Comparison of ENCODE assay signal across 8 cellular contexts in the genomic region with DNA sequence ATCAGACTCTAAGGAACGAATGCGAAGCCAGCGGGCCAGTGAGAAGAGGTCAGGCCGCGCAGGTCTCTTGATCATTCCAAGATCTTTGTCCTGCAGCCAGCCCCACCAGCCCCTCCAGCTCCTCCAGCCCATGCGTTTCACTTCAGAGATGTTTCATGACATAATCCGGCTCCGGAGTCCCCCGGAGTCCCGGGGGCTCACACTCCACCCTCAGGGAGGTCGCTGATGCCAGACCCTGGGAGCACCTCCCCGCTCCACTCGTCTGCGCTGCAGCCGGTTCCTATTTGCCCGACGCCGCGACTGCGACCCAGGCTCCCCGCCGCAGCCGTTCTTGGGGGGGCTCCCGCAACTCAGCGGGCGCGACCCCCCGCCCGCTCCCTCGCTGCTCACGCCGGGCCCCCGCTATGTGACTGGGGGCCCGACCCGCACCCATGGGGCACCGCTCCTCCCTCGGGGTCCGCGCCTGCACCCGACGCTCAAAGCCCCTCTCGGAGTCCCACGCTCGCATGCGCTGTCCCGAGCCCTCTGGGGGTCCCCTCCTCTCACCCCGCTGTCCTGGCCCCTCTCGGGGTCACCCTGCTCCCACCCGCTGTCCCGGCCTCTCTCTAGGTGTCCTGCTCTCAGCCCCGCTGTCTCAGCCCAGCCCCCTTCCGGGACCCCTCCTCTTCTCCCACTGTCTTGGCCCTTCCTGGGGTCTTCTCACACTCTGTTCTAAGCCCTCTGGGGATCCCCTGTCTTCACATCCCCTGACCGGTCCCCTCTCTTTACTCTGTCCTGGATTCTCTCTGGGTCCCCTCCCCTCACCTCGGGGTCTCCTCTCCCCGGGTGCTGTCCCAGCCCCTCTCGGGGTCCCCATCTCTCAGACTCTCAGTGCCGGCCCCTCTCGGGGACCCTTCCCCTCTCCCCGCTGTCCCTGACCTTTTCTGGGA. TPM values are rescaled to one million over a fixed set of nuclear protein-coding genes. Genes with fewer than 3 reads are reported as not detected.
DNase-seq lines count a peak whose midpoint lies in the region; ATAC-seq and TF ChIP-seq lines count a peak whose summit lies in the region.

No MANE protein-coding gene starts in this region.

- H3K36me3 Mint-ChIP-seq in activated T-helper 2 cell treated with anti-CD3 and anti-CD28 coated beads, Interferon-gamma antibody, Interleukin-2, Interleukin-4, amounts not matched to agents 10 μg/mL and 5 μg/mL and 100 μg/mL, durations not matched to agents 14 hours and 24 hours and 36 hours (ENCODE audit: low read depth): peaks cover 6% of the 10 kb centered on the region
- no peaks in the 10 kb centered on the region for H3K36me3 Mint-ChIP-seq in glutamatergic neuron (ENCODE audit: unreplicated experiment)

- intact Hi-C loops in activated T-helper 2 cell treated with anti-CD3 and anti-CD28 coated beads, Interferon-gamma antibody, Interleukin-2, Interleukin-4, amounts not matched to agents 10 μg/mL and 5 μg/mL and 100 μg/mL, durations not matched to agents 14 hours and 24 hours and 36 hours (cut with micrococcal nuclease): loop anchor here (10.0 kb wide), 1 partner anchor 1293 kb away; the partner anchor contains the start of gene PRKAB1
- intact Hi-C loops in psoas muscle (cut with DNase I): loop anchor here (2.0 to 10.0 kb wide), 3 partner anchors 247 to 497 kb away; no protein-coding TSS in a partner anchor

- peak overlapping the region; percentile 81 for H3K4me3 ChIP-seq in BE2C (ENCODE audit: low read depth, low read length)
- peak overlapping the region; percentile 99 for H3K4me3 ChIP-seq in HUES6 (ENCODE audit: low read depth, low read length)
- H3K4me3 ChIP-seq in psoas muscle: peak overlapping the region; percentile 99

- no peaks in the 10 kb centered on the region for H3K9me3 Mint-ChIP-seq in activated T-helper 2 cell treated with anti-CD3 and anti-CD28 coated beads, Interferon-gamma antibody, Interleukin-2, Interleukin-4, amounts not matched to agents 10 μg/mL and 5 μg/mL and 100 μg/mL, durations not matched to agents 14 hours and 24 hours and 36 hours
- peaks cover 4% of the 10 kb centered on the region for H3K9me3 Mint-ChIP-seq in glutamatergic neuron (ENCODE audit: unreplicated experiment)

- WGBS in psoas muscle, 3 donors: 1 to 2% (median 1%) methylated on average over 38 to 59 of the region's 59 CpGs

- DNase-seq in BE2C (peak; percentile 27), glutamatergic neuron (peak; percentile 40), psoas muscle (peak; percentile 34 to 59), middle frontal gyrus (ENCODE audit: extremely low spot score, low spot score) (no peak)
- no peak for DNase-seq in activated T-helper 2 cell treated with anti-CD3 and anti-CD28 coated beads, Interferon-gamma antibody, Interleukin-2, Interleukin-4, amounts not matched to agents 10 μg/mL and 5 μg/mL and 100 μg/mL, durations not matched to agents 14 hours and 24 hours and 36 hours (ENCODE audit: low spot score)

- H3K9ac ChIP-seq in HUES6 (ENCODE audit: low read length): peak overlapping the region; percentile 22

- no peak overlapping the region for H3K27ac Mint-ChIP-seq in activated T-helper 2 cell treated with anti-CD3 and anti-CD28 coated beads, Interferon-gamma antibody, Interleukin-2, Interleukin-4, amounts not matched to agents 10 μg/mL and 5 μg/mL and 100 μg/mL, durations not matched to agents 14 hours and 24 hours and 36 hours
- no peak overlapping the region for H3K27ac Mint-ChIP-seq in glutamatergic neuron (ENCODE audit: unreplicated experiment)

- H3K27ac ChIP-seq in HUES6 (ENCODE audit: low read depth, low read length) (no peak overlapping the region), psoas muscle (peak overlapping the region; percentile 96)

- H3K27me3 ChIP-seq in BE2C (no peaks in the 10 kb centered on the region), HUES6 (ENCODE audit: control insufficient read depth, insufficient read depth, low read length) (peaks cover 18% of the 10 kb centered on the region), psoas muscle (ENCODE audit: insufficient read depth in 3 of 3, low read length in 2 of 3) (no peaks in the 10 kb centered on the region)

- H3K4me1 Mint-ChIP-seq in activated T-helper 2 cell treated with anti-CD3 and anti-CD28 coated beads, Interferon-gamma antibody, Interleukin-2, Interleukin-4, amounts not matched to agents 10 μg/mL and 5 μg/mL and 100 μg/mL, durations not matched to agents 14 hours and 24 hours and 36 hours (ENCODE audit: low read depth): peaks cover 39% of the 10 kb centered on the region
- H3K4me1 Mint-ChIP-seq in glutamatergic neuron (ENCODE audit: low read depth, unreplicated experiment): no peaks in the 10 kb centered on the region

- H3K4me1 ChIP-seq in BE2C (no peaks in the 10 kb centered on the region), HUES6 (ENCODE audit: control insufficient read depth, insufficient read depth, low read length) (peaks cover 13% of the 10 kb centered on the region), psoas muscle (peaks cover 42% of the 10 kb centered on the region)

- H3K27me3 Mint-ChIP-seq in activated T-helper 2 cell treated with anti-CD3 and anti-CD28 coated beads, Interferon-gamma antibody, Interleukin-2, Interleukin-4, amounts not matched to agents 10 μg/mL and 5 μg/mL and 100 μg/mL, durations not matched to agents 14 hours and 24 hours and 36 hours (ENCODE audit: low read depth): peaks cover 15% of the 10 kb centered on the region
- H3K27me3 Mint-ChIP-seq in glutamatergic neuron (ENCODE audit: unreplicated experiment): peaks cover 6% of the 10 kb centered on the region

- TF ChIP-seq CTCF in BE2C (IDR thresholded peaks at IDR 0.05; ENCODE audit: low read depth, low read length) (no peak), glutamatergic neuron (IDR thresholded peaks at IDR 0.05; ENCODE audit: partially characterized antibody, unreplicated experiment) (no peak), psoas muscle (IDR thresholded peaks at IDR 0.05) (no peak)

- no peaks in the 10 kb centered on the region for H3K36me3 ChIP-seq in BE2C
- H3K36me3 ChIP-seq in HUES6 (ENCODE audit: control insufficient read depth, insufficient read depth, low read length): no peaks in the 10 kb centered on the region
- H3K36me3 ChIP-seq in psoas muscle (ENCODE audit: insufficient read depth in 1 of 2, low read depth in 1 of 2): no peaks in the 10 kb centered on the region

- H3K4me3 Mint-ChIP-seq in activated T-helper 2 cell treated with anti-CD3 and anti-CD28 coated beads, Interferon-gamma antibody, Interleukin-2, Interleukin-4, amounts not matched to agents 10 μg/mL and 5 μg/mL and 100 μg/mL, durations not matched to agents 14 hours and 24 hours and 36 hours (ENCODE audit: low read depth): peak overlapping the region; percentile 89
- peak overlapping the region; percentile 98 for H3K4me3 Mint-ChIP-seq in glutamatergic neuron (ENCODE audit: unreplicated experiment)

- ATAC-seq in psoas muscle (no peak), GM21390 (IDR thresholded peaks at IDR 0.05; ENCODE audit: unreplicated experiment) (no peak), GM19452 (IDR thresholded peaks at IDR 0.05; ENCODE audit: unreplicated experiment) (no peak)

- no peaks in the 10 kb centered on the region for H3K9me3 ChIP-seq in BE2C
- no peaks in the 10 kb centered on the region for H3K9me3 ChIP-seq in HUES6 (ENCODE audit: control insufficient read depth, insufficient read depth, low read depth, low read length)
- no peaks in the 10 kb centered on the region for H3K9me3 ChIP-seq in psoas muscle

RNA-seq across cellular contexts. Expression of gene TAOK3, which starts 1.1 kb away (rescaled TPM):
- polyA plus RNA-seq in BE2C (2012; ENCODE audit: insufficient read depth, insufficient read length, low read depth): 40.6 TPM
- total RNA-seq in activated T-helper 2 cell treated with anti-CD3 and anti-CD28 coated beads, Interferon-gamma antibody, Interleukin-2, Interleukin-4, amounts not matched to agents 10 μg/mL and 5 μg/mL and 100 μg/mL, durations not matched to agents 14 hours and 24 hours and 36 hours: 52.4 and 57.0 TPM in 2 replicates
- total RNA-seq in glutamatergic neuron (ENCODE audit: unreplicated experiment) (13.1 TPM), psoas muscle (10 to 100 TPM; 13.5 to 18.4 (median 18.2) TPM)
- 10 to 100 TPM in 1 of 3 donors, 1 to 10 TPM in 2; 6.5 to 22.2 (median 7.5) TPM for polyA plus RNA-seq in psoas muscle

RNA-seq across cellular contexts. Expression of gene SUDS3, which starts 4.7 kb away (rescaled TPM):
- polyA plus RNA-seq in BE2C (2012; ENCODE audit: insufficient read depth, insufficient read length, low read depth): 7.5 TPM
- 23.5 and 23.7 TPM in 2 replicates for total RNA-seq in activated T-helper 2 cell treated with anti-CD3 and anti-CD28 coated beads, Interferon-gamma antibody, Interleukin-2, Interleukin-4, amounts not matched to agents 10 μg/mL and 5 μg/mL and 100 μg/mL, durations not matched to agents 14 hours and 24 hours and 36 hours
- total RNA-seq in glutamatergic neuron (ENCODE audit: unreplicated experiment): 32.5 TPM
- total RNA-seq in psoas muscle: 10 to 100 TPM; 15.6 to 27.1 (median 22.4) TPM
- 10 to 100 TPM in 1 of 3 donors, 1 to 10 TPM in 2; 8.3 to 27.8 (median 9.0) TPM for polyA plus RNA-seq in psoas muscle

Comparison
In these comparisons a context has a peak if more than half of its experiments do, and no peak if none do; other contexts are left out.
1. DNase-seq: peak in BE2C (single experiment), glutamatergic neuron (single experiment) and psoas muscle (2 of 2); none in activated T-helper 2 cell treated with anti-CD3 and anti-CD28 coated beads, Interferon-gamma antibody, Interleukin-2, Interleukin-4, amounts not matched to agents 10 μg/mL and 5 μg/mL and 100 μg/mL, durations not matched to agents 14 hours and 24 hours and 36 hours (single experiment) and middle frontal gyrus (single experiment).
2. Peak in every context shown above with its lines, with median percentiles within 50 percentile points of each other: H3K4me3 ChIP-seq.